In the genomic region with DNA sequence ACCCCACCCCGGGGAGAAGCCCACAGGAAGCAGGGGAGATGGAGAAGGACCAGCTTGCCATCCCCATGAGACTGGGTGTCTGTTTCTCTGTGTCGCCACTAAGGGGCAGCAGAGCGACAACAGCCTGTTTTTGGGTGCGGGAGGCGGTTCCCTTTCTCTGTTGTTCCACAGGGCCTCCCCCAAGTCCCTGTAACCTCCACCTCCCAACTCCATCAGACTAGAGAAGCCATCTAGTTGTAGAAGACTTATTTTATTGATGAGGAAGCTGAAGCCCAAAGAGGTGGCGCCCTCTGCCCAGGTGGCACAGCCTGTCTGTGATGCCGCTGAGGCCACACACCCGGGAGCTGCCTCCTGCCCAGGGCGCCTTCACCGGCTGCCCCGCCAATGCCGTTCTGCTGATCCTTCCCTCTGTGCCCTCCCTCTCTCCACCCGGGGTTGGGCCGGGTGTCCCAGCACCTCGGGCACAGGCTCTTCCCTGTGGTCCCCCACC, we compare ENCODE assay signal across 8 cellular contexts. TPM values are rescaled to one million over a fixed set of nuclear protein-coding genes. Genes with fewer than 3 reads are reported as not detected.
DNase-seq lines count a peak whose midpoint lies in the region; ATAC-seq and TF ChIP-seq lines count a peak whose summit lies in the region.

No MANE protein-coding gene starts in this region.

- intact Hi-C loops in posterior vena cava (cut with DNase I), result loop anchor here in 1 of 2 donors (10.0 kb wide), 1 partner anchor 1140 kb away; no protein-coding TSS in a partner anchor

- H3K27me3 ChIP-seq in foreskin keratinocyte, result no peaks in the 10 kb centered on the region

- peak; percentile 13 for ATAC-seq in foreskin keratinocyte

- TF ChIP-seq CTCF in foreskin keratinocyte (conservative IDR thresholded peaks at IDR 0.05), result peak; percentile 86

- H3K27ac ChIP-seq in foreskin keratinocyte, result no peak overlapping the region

- peak; percentile 10 for DNase-seq in DMS79 treated with DMSO at 0.1 percent for 48 hours (lab: John Stamatoyannopoulos, UW)
- peak in 60 of 76 experiments; percentile 13 to 67 (median 44) for DNase-seq in HUDEP-2 (lab: John Stamatoyannopoulos, UW; ENCODE audit: unreplicated experiment in 76 of 76)
- DNase-seq in SHP77 (lab: John Stamatoyannopoulos, UW), result peak; percentile 60 to 63
- DNase-seq in activated effector memory CD4-positive, alpha-beta T cell treated with anti-CD3 and anti-CD28 coated beads, Interleukin-2, amount 50 U/mL, for 16 hours, result peak; percentile 89
- peak in 1 of 2 donors; percentile 49 for DNase-seq in foreskin keratinocyte
- peak; percentile 84 for DNase-seq in posterior vena cava (ENCODE audit: low spot score)
- no peak for DNase-seq in pons (ENCODE audit: low spot score)
- DNase-seq in islet precursor cell, result no peak

- H3K4me1 ChIP-seq in foreskin keratinocyte, result peaks cover 33% of the 10 kb centered on the region

RNA-seq across cellular contexts. Expression of a gene that starts 3.9 kb away (rescaled TPM):
- total RNA-seq in foreskin keratinocyte, result 48.7 and 61.7 TPM in 2 replicates
- polyA plus RNA-seq in foreskin keratinocyte, result 21.3 and 25.0 TPM in 2 replicates
- total RNA-seq in posterior vena cava, result 10 to 100 TPM; 29.2 to 31.2 TPM

RNA-seq across cellular contexts. Expression of a gene that starts 6.2 kb away (rescaled TPM):
- total RNA-seq in foreskin keratinocyte (not detected in 2 replicates), posterior vena cava (not detected)
- polyA plus RNA-seq in foreskin keratinocyte, result not detected in 2 replicates

RNA-seq across cellular contexts. Expression of a gene that starts 13.3 kb away (rescaled TPM):
- total RNA-seq in foreskin keratinocyte (0.65 and 1.5 TPM in 2 replicates), posterior vena cava (under 1 TPM; 0.05 to 0.32 TPM)
- polyA plus RNA-seq in foreskin keratinocyte, result 1.9 and 6.6 TPM in 2 replicates

RNA-seq across cellular contexts. Expression of a gene that starts 21.2 kb away (rescaled TPM):
- 15.0 and 17.8 TPM in 2 replicates for total RNA-seq in foreskin keratinocyte
- polyA plus RNA-seq in foreskin keratinocyte, result 16.2 and 19.1 TPM in 2 replicates
- total RNA-seq in posterior vena cava, result 10 to 100 TPM; 25.3 to 27.1 TPM

RNA-seq across cellular contexts. Expression of a gene that starts 36.9 kb away (rescaled TPM):
- total RNA-seq in foreskin keratinocyte, result 1.5 and 1.7 TPM in 2 replicates
- polyA plus RNA-seq in foreskin keratinocyte, result 1.6 and 2.2 TPM in 2 replicates
- total RNA-seq in posterior vena cava, result 10 to 100 TPM; 20.8 to 29.0 TPM

Comparison
In these comparisons a context has a peak if more than half of its experiments do, and no peak if none do; other contexts are left out.
1. DNase-seq: peak in DMS79 treated with DMSO at 0.1 percent for 48 hours (single experiment), HUDEP-2 (60 of 76), SHP77 (2 of 2), activated effector memory CD4-positive, alpha-beta T cell treated with anti-CD3 and anti-CD28 coated beads, Interleukin-2, amount 50 U/mL, for 16 hours (single experiment) and posterior vena cava (single experiment); none in pons (single experiment) and islet precursor cell (single experiment).